35 cellular contexts compared by ENCODE assay signal in the genomic region with DNA sequence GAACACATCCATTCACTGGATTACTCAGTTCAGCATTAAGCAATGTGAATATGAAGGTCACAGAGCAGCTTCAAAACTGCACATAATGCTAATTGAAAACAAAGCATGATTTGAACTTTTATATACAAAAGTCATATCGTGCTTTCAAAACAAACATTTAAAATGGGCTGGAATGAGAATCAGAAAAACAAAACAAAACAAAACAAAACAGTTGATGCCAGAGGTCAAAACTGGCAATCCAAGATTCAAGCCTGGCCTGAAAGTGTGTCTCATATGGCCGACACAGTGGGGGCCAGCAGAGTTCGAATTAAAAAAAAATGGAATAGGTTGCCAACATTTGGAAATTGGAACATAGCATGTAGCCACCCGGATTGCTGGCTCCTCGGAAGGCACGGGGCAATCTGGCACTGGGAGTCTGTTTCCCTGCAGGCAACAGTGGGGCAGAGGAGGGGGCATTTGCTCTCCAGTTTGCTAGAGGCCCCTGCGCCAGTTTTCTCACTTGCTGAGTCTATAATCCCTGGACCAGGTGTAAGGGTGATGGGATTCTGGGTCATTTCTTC.
"Had no signal": no experiment of that assay in that cellular context is flagged by ENCODE, and none has a peak within 500 bp of the region (broad histone marks: within the 10 kb centered on the region; RNA-seq: fewer than 3 reads in every experiment).

No MANE protein-coding gene starts in this region.

- H3K27ac ChIP-seq: ascending aorta, epithelial cell of prostate, esophagus squamous epithelium, heart right ventricle, lower lobe of right lung, right atrium auricular region, stomach, thyroid gland, upper lobe of left lung, vagina had no signal

- H3K4me1 Mint-ChIP-seq: activated CD4-positive, alpha-beta T cell treated with anti-CD3 and anti-CD28 coated beads, Interleukin-2, amount 10 ng/mL, durations not matched to agents 24 days and 14 days; activated naive CD8-positive, alpha-beta T cell treated with anti-CD3 and anti-CD28 coated beads for 36 hours; naive thymus-derived CD8-positive, alpha-beta T cell; stimulated activated memory B cell treated with anti-CD40 and anti-IgM and Interleukin-4, amounts not matched to agents 10 μg/mL and 1 μg/mL and 100 μg/mL, for 72 hours; T-helper 17 cell had no signal

- H3K4me3 ChIP-seq: ascending aorta, esophagus squamous epithelium, heart right ventricle, lower lobe of right lung, right atrium auricular region, smooth muscle cell, stomach, thyroid gland, upper lobe of left lung, vagina had no signal

- DNase-seq: activated CD4-positive, alpha-beta memory T cell treated with anti-CD3 and anti-CD28 coated beads for 36 hours; activated CD4-positive, alpha-beta T cell treated with anti-CD3 and anti-CD28 coated beads, Interleukin-2, amount 10 ng/mL, durations not matched to agents 24 days and 14 days; activated CD4-positive, CD25-positive, alpha-beta regulatory T cell treated with anti-CD3 and anti-CD28 coated beads, Interleukin-2, amount 50 U/mL, for 72 hours; activated CD8-positive, alpha-beta memory T cell treated with anti-CD3 and anti-CD28 coated beads, Interleukin-2, amount 50 U/mL, for 4 hours; activated effector memory CD4-positive, alpha-beta T cell treated with anti-CD3 and anti-CD28 coated beads, Interleukin-2, amount 50 U/mL, for 16 hours; activated naive CD4-positive, alpha-beta T cell treated with anti-CD3 and anti-CD28 coated beads for 36 hours; activated naive CD8-positive, alpha-beta T cell treated with anti-CD3 and anti-CD28 coated beads for 36 hours; activated T-cell treated with anti-CD3 and anti-CD28 coated beads, Interleukin-2, amount 50 U/mL, for 1 hour; effector CD4-positive, alpha-beta T cell; esophagus squamous epithelium; foreskin melanocyte; heart right ventricle; kidney glomerular epithelial cell; lower lobe of right lung; mesenchymal stem cell; naive thymus-derived CD8-positive, alpha-beta T cell; stimulated activated CD4-positive, alpha-beta T cell treated with anti-CD3 and anti-CD28 coated beads, Interleukin-1b, Interleukin-23, amount 100 ng/mL, for 48 hours; stimulated activated CD4-positive, alpha-beta T cell treated with anti-CD3 and anti-CD28 coated beads, Interleukin-4, amount 100 ng/mL, for 4 hours; stimulated activated CD8-positive, alpha-beta memory T cell treated with anti-CD3 and anti-CD28 coated beads, Interleukin-4, amount 100 ng/mL, for 48 hours; stomach; T-helper 17 cell; T1000; upper lobe of left lung had no signal

- H3K9me3 Mint-ChIP-seq: activated CD4-positive, alpha-beta memory T cell treated with anti-CD3 and anti-CD28 coated beads for 36 hours; activated CD4-positive, alpha-beta T cell treated with anti-CD3 and anti-CD28 coated beads, Interleukin-2, amount 10 ng/mL, durations not matched to agents 24 days and 14 days; activated naive CD4-positive, alpha-beta T cell treated with anti-CD3 and anti-CD28 coated beads for 36 hours; activated naive CD8-positive, alpha-beta T cell treated with anti-CD3 and anti-CD28 coated beads for 36 hours; activated T-helper 1 cell treated with anti-CD3 and anti-CD28 coated beads, Interleukin-12 subunit alpha, Interleukin-12 subunit beta, Interleukin-2, Interleukin-4 antibody, amounts not matched to agents 30 ng/mL and 10 ng/mL and 1 ng/mL, durations not matched to agents 14 hours and 24 hours and 36 hours; brain; dendritic cell treated with granulocyte-macrophage colony-stimulating factor and Interleukin-4, amounts not matched to agents 40 ng/mL and 50 ng/mL, for 4 days; naive thymus-derived CD8-positive, alpha-beta T cell; neural crest cell; stimulated activated memory B cell treated with anti-CD40 and anti-IgM and Interleukin-4, amounts not matched to agents 10 μg/mL and 1 μg/mL and 100 μg/mL, for 72 hours had no signal

- H3K4me2 ChIP-seq: smooth muscle cell had no signal

- H3K9me3 ChIP-seq: ascending aorta, esophagus squamous epithelium, heart right ventricle, lower lobe of right lung, right atrium auricular region, stomach, thyroid gland, upper lobe of left lung, vagina had no signal

- H3K4me1 ChIP-seq: ascending aorta, esophagus squamous epithelium, lower lobe of right lung, right atrium auricular region, stomach, upper lobe of left lung, vagina had no signal

- ATAC-seq: heart right ventricle; left lobe of liver; lower lobe of right lung; naive thymus-derived CD8-positive, alpha-beta T cell; stimulated activated memory B cell treated with anti-CD40 and anti-IgM and Interleukin-4, amounts not matched to agents 10 μg/mL and 1 μg/mL and 100 μg/mL, for 72 hours; T-helper 17 cell had no signal

- H3K36me3 ChIP-seq: ascending aorta, esophagus squamous epithelium, lower lobe of right lung, right atrium auricular region, stomach, upper lobe of left lung, vagina had no signal

- H3K27ac Mint-ChIP-seq: activated CD4-positive, alpha-beta memory T cell treated with anti-CD3 and anti-CD28 coated beads for 36 hours; activated CD4-positive, alpha-beta T cell treated with anti-CD3 and anti-CD28 coated beads, Interleukin-2, amount 10 ng/mL, durations not matched to agents 24 days and 14 days; activated naive CD4-positive, alpha-beta T cell treated with anti-CD3 and anti-CD28 coated beads for 36 hours; activated naive CD8-positive, alpha-beta T cell treated with anti-CD3 and anti-CD28 coated beads for 36 hours; activated T-helper 1 cell treated with anti-CD3 and anti-CD28 coated beads, Interleukin-12 subunit alpha, Interleukin-12 subunit beta, Interleukin-2, Interleukin-4 antibody, amounts not matched to agents 30 ng/mL and 10 ng/mL and 1 ng/mL, durations not matched to agents 14 hours and 24 hours and 36 hours; dendritic cell treated with granulocyte-macrophage colony-stimulating factor and Interleukin-4, amounts not matched to agents 40 ng/mL and 50 ng/mL, for 4 days; naive thymus-derived CD8-positive, alpha-beta T cell; stimulated activated memory B cell treated with anti-CD40 and anti-IgM and Interleukin-4, amounts not matched to agents 10 μg/mL and 1 μg/mL and 100 μg/mL, for 72 hours; T-helper 17 cell had no signal

- H3K27me3 Mint-ChIP-seq: activated CD4-positive, alpha-beta memory T cell treated with anti-CD3 and anti-CD28 coated beads for 36 hours; activated CD4-positive, alpha-beta T cell treated with anti-CD3 and anti-CD28 coated beads, Interleukin-2, amount 10 ng/mL, durations not matched to agents 24 days and 14 days; activated naive CD8-positive, alpha-beta T cell treated with anti-CD3 and anti-CD28 coated beads for 36 hours; brain; dendritic cell treated with granulocyte-macrophage colony-stimulating factor and Interleukin-4, amounts not matched to agents 40 ng/mL and 50 ng/mL, for 4 days; naive thymus-derived CD8-positive, alpha-beta T cell; stimulated activated memory B cell treated with anti-CD40 and anti-IgM and Interleukin-4, amounts not matched to agents 10 μg/mL and 1 μg/mL and 100 μg/mL, for 72 hours; T-helper 17 cell had no signal

- H3K27me3 ChIP-seq: ascending aorta, esophagus squamous epithelium, heart right ventricle, right atrium auricular region, stomach, thyroid gland, upper lobe of left lung, vagina had no signal

- H3K4me3 Mint-ChIP-seq: activated CD4-positive, alpha-beta memory T cell treated with anti-CD3 and anti-CD28 coated beads for 36 hours; activated CD4-positive, alpha-beta T cell treated with anti-CD3 and anti-CD28 coated beads, Interleukin-2, amount 10 ng/mL, durations not matched to agents 24 days and 14 days; activated naive CD4-positive, alpha-beta T cell treated with anti-CD3 and anti-CD28 coated beads for 36 hours; activated naive CD8-positive, alpha-beta T cell treated with anti-CD3 and anti-CD28 coated beads for 36 hours; activated T-helper 1 cell treated with anti-CD3 and anti-CD28 coated beads, Interleukin-12 subunit alpha, Interleukin-12 subunit beta, Interleukin-2, Interleukin-4 antibody, amounts not matched to agents 30 ng/mL and 10 ng/mL and 1 ng/mL, durations not matched to agents 14 hours and 24 hours and 36 hours; brain; dendritic cell treated with granulocyte-macrophage colony-stimulating factor and Interleukin-4, amounts not matched to agents 40 ng/mL and 50 ng/mL, for 4 days; naive thymus-derived CD8-positive, alpha-beta T cell; neural crest cell; stimulated activated memory B cell treated with anti-CD40 and anti-IgM and Interleukin-4, amounts not matched to agents 10 μg/mL and 1 μg/mL and 100 μg/mL, for 72 hours; T-helper 17 cell had no signal
